In the genomic region with DNA sequence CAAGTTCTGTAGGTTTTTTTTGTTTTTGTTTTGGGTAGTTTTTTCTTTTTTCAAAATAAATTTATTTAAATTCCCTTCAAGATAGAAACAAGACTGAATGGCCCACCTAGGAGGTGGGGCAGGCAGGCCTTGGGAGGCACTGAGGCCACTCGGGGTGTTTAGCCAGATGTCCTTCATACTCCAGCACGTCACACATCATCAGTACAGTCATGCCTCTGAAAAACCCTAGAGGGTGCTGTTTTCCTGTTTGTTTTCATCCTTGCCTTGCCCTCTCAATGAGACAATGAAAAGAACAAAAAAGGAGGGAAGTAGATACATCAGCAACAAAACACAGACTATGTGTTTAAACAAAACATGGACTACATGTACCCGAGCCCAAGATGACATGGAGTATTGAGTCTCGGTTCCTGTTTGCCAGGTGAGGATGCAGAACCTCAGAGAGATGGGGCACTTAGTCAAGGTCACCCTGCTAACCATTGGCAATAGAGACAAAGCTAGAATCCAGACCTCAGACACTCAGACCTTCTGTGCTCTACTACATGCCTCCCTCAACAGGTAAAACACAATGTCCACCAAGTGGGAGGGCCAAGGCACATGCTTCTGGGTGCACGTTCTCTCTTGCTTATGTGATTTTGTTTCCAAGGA, we compare ENCODE assay signal across 8 cellular contexts. TPM values are rescaled to one million over a fixed set of nuclear protein-coding genes. Genes with fewer than 3 reads are reported as not detected.
DNase-seq lines count a peak whose midpoint lies in the region; ATAC-seq and TF ChIP-seq lines count a peak whose summit lies in the region.

No MANE protein-coding gene starts in this region.

- peaks cover 18% of the 10 kb centered on the region for H3K4me1 ChIP-seq in SJSA1 (replicated peaks)
- peaks cover 6% of the 10 kb centered on the region for H3K4me1 ChIP-seq in osteoblast (ENCODE audit: insufficient read depth, low read length)
- H3K4me1 ChIP-seq in sigmoid colon = peaks cover 0 to 9% (median 4%) of the 10 kb centered on the region in 4 donors

- no peaks in the 10 kb centered on the region for H3K9me3 ChIP-seq in SJSA1 (replicated peaks)
- no peaks in the 10 kb centered on the region for H3K9me3 ChIP-seq in osteoblast (ENCODE audit: low read depth, low read length)
- no peaks in the 10 kb centered on the region for H3K9me3 ChIP-seq in sigmoid colon

- TF ChIP-seq CTCF in LNCAP (IDR thresholded peaks at IDR 0.05) = peak; percentile 63
- TF ChIP-seq CTCF in fibroblast of pulmonary artery (IDR thresholded peaks at IDR 0.05; ENCODE audit: low read length, missing control alignments) = peak; percentile 51
- TF ChIP-seq CTCF in osteoblast (IDR thresholded peaks at IDR 0.05; ENCODE audit: extremely low read depth, low read depth, low read length) = peak; percentile 69
- no peak for TF ChIP-seq CTCF in sigmoid colon (IDR thresholded peaks at IDR 0.05)

- no peak overlapping the region for H2AFZ ChIP-seq in osteoblast (ENCODE audit: low read length)

- H3K27ac Mint-ChIP-seq in activated CD4-positive, alpha-beta T cell treated with anti-CD3 and anti-CD28 coated beads, Interleukin-2, amount 10 ng/mL, durations not matched to agents 24 days and 14 days = no peak overlapping the region

- intact Hi-C loops in activated CD4-positive, alpha-beta T cell treated with anti-CD3 and anti-CD28 coated beads, Interleukin-2, amount 10 ng/mL, durations not matched to agents 24 days and 14 days (cut with micrococcal nuclease) = loop anchor here (1.0 kb wide), 1 partner anchor 368 kb away; no protein-coding TSS in a partner anchor
- intact Hi-C loops in sigmoid colon (cut with DNase I) = no loop called here

- TF ChIP-seq POLR2A in sigmoid colon (IDR thresholded peaks at IDR 0.05) = no peak

- H4K20me1 ChIP-seq in osteoblast (ENCODE audit: insufficient read depth, low read length) = no peaks in the 10 kb centered on the region

- H3K36me3 ChIP-seq in SJSA1 (no peaks in the 10 kb centered on the region), osteoblast (ENCODE audit: insufficient read depth, low read length) (no peaks in the 10 kb centered on the region), sigmoid colon (no peaks in the 10 kb centered on the region)

- no peak overlapping the region for H3K4me2 ChIP-seq in osteoblast (ENCODE audit: insufficient read depth, low read length)

- H3K36me3 Mint-ChIP-seq in activated CD4-positive, alpha-beta T cell treated with anti-CD3 and anti-CD28 coated beads, Interleukin-2, amount 10 ng/mL, durations not matched to agents 24 days and 14 days (ENCODE audit: low read depth) = no peaks in the 10 kb centered on the region

- 29 to 57% methylated on average over 5 of the region's 5 CpGs for WGBS in sigmoid colon, 2 donors

- ATAC-seq in GM21526 (IDR thresholded peaks at IDR 0.05; ENCODE audit: low FRiP score, unreplicated experiment) = peak; percentile 88

- H3K27ac ChIP-seq in SJSA1 (no peak overlapping the region), osteoblast (ENCODE audit: low read depth, low read length) (no peak overlapping the region), sigmoid colon (no peak overlapping the region)

- no peaks in the 10 kb centered on the region for H3K27me3 ChIP-seq in SJSA1 (replicated peaks)
- H3K27me3 ChIP-seq in osteoblast (ENCODE audit: insufficient read depth, low read length) = no peaks in the 10 kb centered on the region
- no peaks in the 10 kb centered on the region for H3K27me3 ChIP-seq in sigmoid colon

- H3K4me3 Mint-ChIP-seq in activated CD4-positive, alpha-beta T cell treated with anti-CD3 and anti-CD28 coated beads, Interleukin-2, amount 10 ng/mL, durations not matched to agents 24 days and 14 days = no peak overlapping the region

- H3K4me3 ChIP-seq in SJSA1 (no peak overlapping the region), fibroblast of pulmonary artery (replicated peaks; ENCODE audit: low read depth, low read length) (no peak overlapping the region), osteoblast (ENCODE audit: insufficient read depth, low read length) (no peak overlapping the region), sigmoid colon (no peak overlapping the region)

- no peaks in the 10 kb centered on the region for H3K79me2 ChIP-seq in osteoblast (ENCODE audit: insufficient read depth, low read length)

- DNase-seq in activated CD4-positive, alpha-beta T cell treated with anti-CD3 and anti-CD28 coated beads, Interleukin-2, amount 10 ng/mL, durations not matched to agents 24 days and 14 days = peak; percentile 73
- no peak for DNase-seq in activated CD4-positive, alpha-beta T cell treated with anti-CD3 and anti-CD28 coated beads, Interleukin-2, amount 50 U/mL, for 48 hours
- DNase-seq in SJSA1 (ENCODE audit: low read depth in 1 of 2, low spot score in 2 of 2) = peak; percentile 49 to 65
- DNase-seq in fibroblast of pulmonary artery (ENCODE audit: low read depth) = peak; percentile 52
- DNase-seq in osteoblast (ENCODE audit: insufficient read length, low spot score, missing footprints) = no peak
- DNase-seq in sigmoid colon = no peak

- no peak for TF ChIP-seq EP300 in sigmoid colon (IDR thresholded peaks at IDR 0.05)

- peaks cover 3% of the 10 kb centered on the region for H3K4me1 Mint-ChIP-seq in activated CD4-positive, alpha-beta T cell treated with anti-CD3 and anti-CD28 coated beads, Interleukin-2, amount 10 ng/mL, durations not matched to agents 24 days and 14 days

- H3K9me3 Mint-ChIP-seq in activated CD4-positive, alpha-beta T cell treated with anti-CD3 and anti-CD28 coated beads, Interleukin-2, amount 10 ng/mL, durations not matched to agents 24 days and 14 days = no peaks in the 10 kb centered on the region

- H3K27me3 Mint-ChIP-seq in activated CD4-positive, alpha-beta T cell treated with anti-CD3 and anti-CD28 coated beads, Interleukin-2, amount 10 ng/mL, durations not matched to agents 24 days and 14 days = no peaks in the 10 kb centered on the region

RNA-seq across cellular contexts. Expression of a gene that starts 26.8 kb away (rescaled TPM):
- 1.1 and 2.0 TPM in 2 replicates for total RNA-seq in activated CD4-positive, alpha-beta T cell treated with anti-CD3 and anti-CD28 coated beads, Interleukin-2, amount 10 ng/mL, durations not matched to agents 24 days and 14 days
- 0.22 and 1.2 TPM in 2 replicates for total RNA-seq in SJSA1 (2014; rRNA removed; shearing (Covaris generic))
- total RNA-seq in osteoblast = not detected in 2 replicates
- total RNA-seq in sigmoid colon = 1 to 10 TPM; 1.8 to 3.5 (median 3.0) TPM
- 10 to 100 TPM; 51.1 to 77.0 (median 53.1) TPM for polyA plus RNA-seq in sigmoid colon

Comparison
In these comparisons a context has a peak if more than half of its experiments do, and no peak if none do; other contexts are left out.
1. DNase-seq: peak in activated CD4-positive, alpha-beta T cell treated with anti-CD3 and anti-CD28 coated beads, Interleukin-2, amount 10 ng/mL, durations not matched to agents 24 days and 14 days (single experiment), SJSA1 (2 of 2) and fibroblast of pulmonary artery (single experiment); none in activated CD4-positive, alpha-beta T cell treated with anti-CD3 and anti-CD28 coated beads, Interleukin-2, amount 50 U/mL, for 48 hours (0 of 2), osteoblast (single experiment) and sigmoid colon (single experiment).
2. CTCF ChIP-seq: peak in LNCAP (single experiment), fibroblast of pulmonary artery (single experiment) and osteoblast (single experiment); none in sigmoid colon (0 of 4).